Comparison of ENCODE assay signal across 30 cellular contexts in the genomic region with DNA sequence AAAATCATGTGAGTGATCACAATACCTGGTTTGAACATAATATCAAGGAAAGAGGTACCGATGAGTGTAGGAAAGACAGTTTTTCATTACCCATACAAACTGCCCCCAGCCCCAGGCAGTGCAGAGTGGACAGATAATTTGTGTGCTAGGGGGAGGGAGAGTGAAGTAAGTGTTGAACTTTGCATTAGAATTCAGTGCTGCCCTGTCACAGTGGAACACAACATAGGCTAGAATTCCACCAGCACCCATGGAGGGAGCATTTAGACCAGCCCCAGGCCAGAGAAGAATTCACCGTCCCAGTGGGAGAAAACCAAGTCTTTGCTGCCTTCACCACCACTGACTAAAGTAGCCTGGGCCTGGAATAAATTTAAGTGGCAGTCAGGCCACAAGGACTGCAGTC.
"Had no signal": no experiment of that assay in that cellular context is flagged by ENCODE, and none has a peak within 500 bp of the region (broad histone marks: within the 10 kb centered on the region; RNA-seq: fewer than 3 reads in every experiment).

No MANE protein-coding gene starts in this region.

- H3K4me3 ChIP-seq: hepatocyte, left lung, lung, neural progenitor cell, pancreas, prostate gland, sigmoid colon, spleen, suprapubic skin, thoracic aorta, tibial artery, uterus had no signal

- FAIRE-seq: kidney, pancreas, small intestine had no signal

- H3K27me3 Mint-ChIP-seq: naive B cell; stimulated activated naive CD8-positive, alpha-beta T cell treated with anti-CD3 and anti-CD28 coated beads, Interleukin-15, Interleukin-2, amounts not matched to agents 100 ng/mL and 50 ng/mL, for 24 hours; type B pancreatic cell had no signal

- H3K4me1 ChIP-seq: left lung, neural progenitor cell, pancreas, prostate gland, sigmoid colon, spleen, suprapubic skin, tibial artery, uterus had no signal

- H3K27me3 ChIP-seq: hepatocyte, left lung, neural progenitor cell, neutrophil, pancreas, sigmoid colon, spleen, suprapubic skin, tibial artery, uterus had no signal

- H3K4me1 Mint-ChIP-seq: mesothelial cell of epicardium; naive B cell; natural killer cell; nephron progenitor cell; neural progenitor cell; stimulated activated effector memory CD8-positive, alpha-beta T cell treated with anti-CD3 and anti-CD28 coated beads, Interleukin-12 subunit alpha, Interleukin-12 subunit beta, amount 100 ng/mL, for 72 hours had no signal

- H3K79me2 ChIP-seq: hepatocyte had no signal

- H3K27ac ChIP-seq: hepatocyte, left lung, neural progenitor cell, neutrophil, pancreas, prostate gland, sigmoid colon, spleen, suprapubic skin, thoracic aorta, tibial artery, uterus had no signal

- H3K4me3 Mint-ChIP-seq: mesothelial cell of epicardium; naive B cell; natural killer cell; nephron progenitor cell; neural progenitor cell; stimulated activated effector memory CD8-positive, alpha-beta T cell treated with anti-CD3 and anti-CD28 coated beads, Interleukin-12 subunit alpha, Interleukin-12 subunit beta, amount 100 ng/mL, for 72 hours; stimulated activated naive CD8-positive, alpha-beta T cell treated with anti-CD3 and anti-CD28 coated beads, Interleukin-15, Interleukin-2, amounts not matched to agents 100 ng/mL and 50 ng/mL, for 24 hours; type B pancreatic cell had no signal

- H3K36me3 ChIP-seq: neural progenitor cell, prostate gland, uterus had no signal

- H3K9me3 Mint-ChIP-seq: neural progenitor cell; stimulated activated effector memory CD8-positive, alpha-beta T cell treated with anti-CD3 and anti-CD28 coated beads, Interleukin-12 subunit alpha, Interleukin-12 subunit beta, amount 100 ng/mL, for 72 hours; stimulated activated naive CD8-positive, alpha-beta T cell treated with anti-CD3 and anti-CD28 coated beads, Interleukin-15, Interleukin-2, amounts not matched to agents 100 ng/mL and 50 ng/mL, for 24 hours; type B pancreatic cell had no signal

- H2AFZ ChIP-seq: hepatocyte, neural progenitor cell had no signal

- H3K9ac ChIP-seq: neural progenitor cell had no signal

- H3K9me3 ChIP-seq: neutrophil, pancreas, prostate gland, sigmoid colon, suprapubic skin, uterus had no signal

- H3K27ac Mint-ChIP-seq: mesothelial cell of epicardium; natural killer cell; nephron progenitor cell; neural progenitor cell; stimulated activated effector memory CD8-positive, alpha-beta T cell treated with anti-CD3 and anti-CD28 coated beads, Interleukin-12 subunit alpha, Interleukin-12 subunit beta, amount 100 ng/mL, for 72 hours; stimulated activated naive CD8-positive, alpha-beta T cell treated with anti-CD3 and anti-CD28 coated beads, Interleukin-15, Interleukin-2, amounts not matched to agents 100 ng/mL and 50 ng/mL, for 24 hours; type B pancreatic cell had no signal

- H3K4me2 ChIP-seq: hepatocyte, neural progenitor cell had no signal

- ATAC-seq: left colon; left lung; natural killer cell; pancreas; right cardiac atrium; stimulated activated effector memory CD8-positive, alpha-beta T cell treated with anti-CD3 and anti-CD28 coated beads, Interleukin-12 subunit alpha, Interleukin-12 subunit beta, amount 100 ng/mL, for 72 hours had no signal

- DNase-seq: kidney; left colon; left lung; mesendoderm; naive B cell; natural killer cell; nephron progenitor cell; occipital lobe; pancreas; posterior cingulate gyrus; retina; right cardiac atrium; sigmoid colon; small intestine; spleen; stimulated activated CD4-positive, alpha-beta T cell treated with anti-CD3 and anti-CD28 coated beads, Interleukin-4, amount 100 ng/mL, for 24 hours; stimulated activated naive CD4-positive, alpha-beta T cell; tibial artery; uterus had no signal
